Comparison of ENCODE assay signal across 1 cellular context in the genomic region with DNA sequence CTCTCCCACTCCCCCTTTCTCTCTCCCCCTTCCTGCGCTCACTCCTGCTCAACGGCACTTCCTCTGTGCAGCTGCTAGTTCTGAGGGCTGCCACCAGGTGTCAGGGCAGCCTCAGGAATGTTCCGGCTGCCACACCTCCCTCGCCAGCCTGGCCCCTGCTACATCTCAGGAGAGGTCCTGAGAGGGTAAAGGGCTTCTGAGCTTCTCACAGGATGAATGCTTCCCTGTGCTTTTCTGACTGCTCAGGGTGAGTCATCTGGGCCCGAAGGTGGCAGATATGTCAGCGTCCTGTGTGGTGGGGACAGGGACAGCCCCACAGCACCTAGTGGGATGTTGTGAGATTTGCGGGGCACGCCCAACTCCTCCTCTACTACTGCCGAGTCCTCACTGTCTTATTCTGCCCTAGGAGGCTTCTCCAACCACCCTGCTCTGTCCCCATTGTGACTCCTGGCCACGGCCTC.
A peak's percentile ranks its signal among the peaks of the same experiment; 100 is the strongest.
TF ChIP-seq lines count a peak whose summit lies in the region.

No MANE protein-coding gene starts in this region.

TF ChIP-seq in GM12878, 131 proteins besides CTCF, POLR2A, EP300 and RAD21 (continued from another document):
- TF ChIP-seq TCF12 (IDR thresholded peaks at IDR 0.05; ENCODE audit: low read depth, low read length): peak; percentile 45; the same call in 1 of the 2 replicates
- TF ChIP-seq SRF (IDR thresholded peaks at IDR 0.05; ENCODE audit: low read depth in 2 of 2, low read length in 2 of 2): no peak
- TF ChIP-seq SPI1 (IDR thresholded peaks at IDR 0.05; ENCODE audit: borderline replicate concordance, insufficient read depth, low read depth, low read length): peak; percentile 85; the same call in 1 of the 2 replicates
- no peak for TF ChIP-seq IKZF2 (IDR thresholded peaks at IDR 0.05)
- no peak for TF ChIP-seq GATAD2B (conservative IDR thresholded peaks at IDR 0.05; ENCODE audit: low read depth)
- no peak for TF ChIP-seq BACH1 (IDR thresholded peaks at IDR 0.05; ENCODE audit: borderline replicate concordance)
- TF ChIP-seq MXI1 (IDR thresholded peaks at IDR 0.05; ENCODE audit: low read depth, low read length): 0 out of 2 replicates have a peak, but pooled peaks have one; percentile 41
- 0 out of 2 replicates have a peak, but pooled peaks have one; percentile 18 for TF ChIP-seq IKZF1 (conservative IDR thresholded peaks at IDR 0.05)
- 0 out of 2 replicates have a peak, but pooled peaks have one; percentile 19 for TF ChIP-seq NBN (IDR thresholded peaks at IDR 0.05)
- TF ChIP-seq STAT1 (conservative IDR thresholded peaks at IDR 0.05): no peak
- peak; percentile 33; the same call in 1 of the 2 replicates for TF ChIP-seq RUNX3 (IDR thresholded peaks at IDR 0.05; ENCODE audit: low read length)
- no peak for TF ChIP-seq CHD2 (IDR thresholded peaks at IDR 0.05; ENCODE audit: borderline replicate concordance, low read depth, low read length)
- TF ChIP-seq PML (IDR thresholded peaks at IDR 0.05; ENCODE audit: low read length): no peak
- TF ChIP-seq, protein P1, sequence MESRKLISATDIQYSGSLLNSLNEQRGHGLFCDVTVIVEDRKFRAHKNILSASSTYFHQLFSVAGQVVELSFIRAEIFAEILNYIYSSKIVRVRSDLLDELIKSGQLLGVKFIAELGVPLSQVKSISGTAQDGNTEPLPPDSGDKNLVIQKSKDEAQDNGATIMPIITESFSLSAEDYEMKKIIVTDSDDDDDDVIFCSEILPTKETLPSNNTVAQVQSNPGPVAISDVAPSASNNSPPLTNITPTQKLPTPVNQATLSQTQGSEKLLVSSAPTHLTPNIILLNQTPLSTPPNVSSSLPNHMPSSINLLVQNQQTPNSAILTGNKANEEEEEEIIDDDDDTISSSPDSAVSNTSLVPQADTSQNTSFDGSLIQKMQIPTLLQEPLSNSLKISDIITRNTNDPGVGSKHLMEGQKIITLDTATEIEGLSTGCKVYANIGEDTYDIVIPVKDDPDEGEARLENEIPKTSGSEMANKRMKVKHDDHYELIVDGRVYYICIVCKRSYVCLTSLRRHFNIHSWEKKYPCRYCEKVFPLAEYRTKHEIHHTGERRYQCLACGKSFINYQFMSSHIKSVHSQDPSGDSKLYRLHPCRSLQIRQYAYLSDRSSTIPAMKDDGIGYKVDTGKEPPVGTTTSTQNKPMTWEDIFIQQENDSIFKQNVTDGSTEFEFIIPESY (IDR thresholded peaks at IDR 0.05): no peak
- TF ChIP-seq, protein P2, sequence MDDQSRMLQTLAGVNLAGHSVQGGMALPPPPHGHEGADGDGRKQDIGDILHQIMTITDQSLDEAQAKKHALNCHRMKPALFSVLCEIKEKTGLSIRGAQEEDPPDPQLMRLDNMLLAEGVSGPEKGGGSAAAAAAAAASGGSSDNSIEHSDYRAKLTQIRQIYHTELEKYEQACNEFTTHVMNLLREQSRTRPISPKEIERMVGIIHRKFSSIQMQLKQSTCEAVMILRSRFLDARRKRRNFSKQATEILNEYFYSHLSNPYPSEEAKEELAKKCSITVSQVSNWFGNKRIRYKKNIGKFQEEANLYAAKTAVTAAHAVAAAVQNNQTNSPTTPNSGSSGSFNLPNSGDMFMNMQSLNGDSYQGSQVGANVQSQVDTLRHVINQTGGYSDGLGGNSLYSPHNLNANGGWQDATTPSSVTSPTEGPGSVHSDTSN (IDR thresholded peaks at IDR 0.05; ENCODE audit: insufficient replicate concordance, low read depth, low read length): no peak
- no peak for TF ChIP-seq ASH2L (IDR thresholded peaks at IDR 0.05; ENCODE audit: borderline replicate concordance, low read depth)
- TF ChIP-seq, protein P3, sequence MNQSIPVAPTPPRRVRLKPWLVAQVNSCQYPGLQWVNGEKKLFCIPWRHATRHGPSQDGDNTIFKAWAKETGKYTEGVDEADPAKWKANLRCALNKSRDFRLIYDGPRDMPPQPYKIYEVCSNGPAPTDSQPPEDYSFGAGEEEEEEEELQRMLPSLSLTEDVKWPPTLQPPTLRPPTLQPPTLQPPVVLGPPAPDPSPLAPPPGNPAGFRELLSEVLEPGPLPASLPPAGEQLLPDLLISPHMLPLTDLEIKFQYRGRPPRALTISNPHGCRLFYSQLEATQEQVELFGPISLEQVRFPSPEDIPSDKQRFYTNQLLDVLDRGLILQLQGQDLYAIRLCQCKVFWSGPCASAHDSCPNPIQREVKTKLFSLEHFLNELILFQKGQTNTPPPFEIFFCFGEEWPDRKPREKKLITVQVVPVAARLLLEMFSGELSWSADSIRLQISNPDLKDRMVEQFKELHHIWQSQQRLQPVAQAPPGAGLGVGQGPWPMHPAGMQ (IDR thresholded peaks at IDR 0.05; ENCODE audit: borderline replicate concordance): no peak
- no peak for TF ChIP-seq RELA (IDR thresholded peaks at IDR 0.05; ENCODE audit: borderline replicate concordance, partially characterized antibody)
- no peak for TF ChIP-seq POLR2AphosphoS2 (IDR thresholded peaks at IDR 0.05; ENCODE audit: low read depth, low read length)
- 0 out of 2 replicates have a peak, but pooled peaks have one; percentile 55 for TF ChIP-seq RB1 (IDR thresholded peaks at IDR 0.05; ENCODE audit: borderline replicate concordance)
- TF ChIP-seq YBX1 (IDR thresholded peaks at IDR 0.05): no peak
- TF ChIP-seq, protein P4, sequence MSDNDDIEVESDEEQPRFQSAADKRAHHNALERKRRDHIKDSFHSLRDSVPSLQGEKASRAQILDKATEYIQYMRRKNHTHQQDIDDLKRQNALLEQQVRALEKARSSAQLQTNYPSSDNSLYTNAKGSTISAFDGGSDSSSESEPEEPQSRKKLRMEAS (IDR thresholded peaks at IDR 0.05; ENCODE audit: low read depth, low read length): no peak
- TF ChIP-seq BHLHE40 (IDR thresholded peaks at IDR 0.05; ENCODE audit: borderline replicate concordance in 1 of 2, low read depth in 2 of 2, low read length in 1 of 2): 0 out of 4 replicates have a peak, but pooled peaks of 1 of the 2 experiments have one; percentile 27
- no peak for TF ChIP-seq BRCA1 (IDR thresholded peaks at IDR 0.05; ENCODE audit: low read depth, low read length)
- TF ChIP-seq JUND (IDR thresholded peaks at IDR 0.05; ENCODE audit: low read depth, low read length): no peak
- TF ChIP-seq SMC3 (IDR thresholded peaks at IDR 0.05; ENCODE audit: borderline replicate concordance, low read length): peak; percentile 85
- TF ChIP-seq ZNF207 (IDR thresholded peaks at IDR 0.05; ENCODE audit: borderline replicate concordance): no peak
- no peak for TF ChIP-seq SMARCA5 (IDR thresholded peaks at IDR 0.05)
- no peak for TF ChIP-seq TARDBP (IDR thresholded peaks at IDR 0.05; ENCODE audit: borderline replicate concordance)
- no peak for TF ChIP-seq CREM (IDR thresholded peaks at IDR 0.05; ENCODE audit: low read depth)
- TF ChIP-seq, protein P5, sequence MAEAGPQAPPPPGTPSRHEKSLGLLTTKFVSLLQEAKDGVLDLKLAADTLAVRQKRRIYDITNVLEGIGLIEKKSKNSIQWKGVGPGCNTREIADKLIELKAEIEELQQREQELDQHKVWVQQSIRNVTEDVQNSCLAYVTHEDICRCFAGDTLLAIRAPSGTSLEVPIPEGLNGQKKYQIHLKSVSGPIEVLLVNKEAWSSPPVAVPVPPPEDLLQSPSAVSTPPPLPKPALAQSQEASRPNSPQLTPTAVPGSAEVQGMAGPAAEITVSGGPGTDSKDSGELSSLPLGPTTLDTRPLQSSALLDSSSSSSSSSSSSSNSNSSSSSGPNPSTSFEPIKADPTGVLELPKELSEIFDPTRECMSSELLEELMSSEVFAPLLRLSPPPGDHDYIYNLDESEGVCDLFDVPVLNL (IDR thresholded peaks at IDR 0.05; ENCODE audit: low read depth, low read length): no peak
- TF ChIP-seq, protein P6, sequence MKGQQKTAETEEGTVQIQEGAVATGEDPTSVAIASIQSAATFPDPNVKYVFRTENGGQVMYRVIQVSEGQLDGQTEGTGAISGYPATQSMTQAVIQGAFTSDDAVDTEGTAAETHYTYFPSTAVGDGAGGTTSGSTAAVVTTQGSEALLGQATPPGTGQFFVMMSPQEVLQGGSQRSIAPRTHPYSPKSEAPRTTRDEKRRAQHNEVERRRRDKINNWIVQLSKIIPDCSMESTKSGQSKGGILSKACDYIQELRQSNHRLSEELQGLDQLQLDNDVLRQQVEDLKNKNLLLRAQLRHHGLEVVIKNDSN (IDR thresholded peaks at IDR 0.05; ENCODE audit: borderline replicate concordance, extremely low read length, insufficient read depth, low read depth, low read length): no peak
- TF ChIP-seq KAT2A (conservative IDR thresholded peaks at IDR 0.05; ENCODE audit: control insufficient read depth, low read depth, low read length): no peak
